Comparison of ENCODE assay signal across 5 cellular contexts in the genomic region with DNA sequence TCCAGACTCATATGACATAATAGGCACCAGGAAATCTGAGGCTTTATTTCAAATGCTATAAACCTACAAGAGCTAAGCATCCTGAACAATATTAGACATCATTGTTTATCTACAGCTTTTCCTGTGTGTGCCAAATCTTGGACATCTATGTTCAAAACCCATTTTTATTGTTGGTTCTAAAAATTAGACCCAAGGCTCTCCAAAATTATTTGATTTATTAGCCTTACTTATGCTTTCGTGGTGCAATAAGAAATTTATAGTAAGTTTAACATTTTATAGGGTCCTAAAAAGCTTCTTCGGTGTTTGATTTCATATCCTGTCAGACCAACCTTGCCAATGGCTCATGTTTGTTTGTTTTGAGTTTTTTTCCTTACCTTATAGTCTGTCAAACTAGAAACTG.
"Had no signal": no experiment of that assay in that cellular context is flagged by ENCODE, and none has a peak within 500 bp of the region (broad histone marks: within the 10 kb centered on the region; RNA-seq: fewer than 3 reads in every experiment).

No MANE protein-coding gene starts in this region.

- ATAC-seq: GM23338, K562 had no signal

- H3K4me3 ChIP-seq: GM23338, K562 had no signal

- H3K27ac Mint-ChIP-seq: GM23338, H9 had no signal

- H2AFZ ChIP-seq: GM23338 had no signal

- H3K4me3 Mint-ChIP-seq: GM23338, H9 had no signal

- H3K4me2 ChIP-seq: GM23338 had no signal

- H3K9me3 Mint-ChIP-seq: GM23338, H9 had no signal

- DNase-seq: H9, HCEC 1CT, IMR-90 had no signal
